32 cellular contexts compared by ENCODE assay signal in the genomic region with DNA sequence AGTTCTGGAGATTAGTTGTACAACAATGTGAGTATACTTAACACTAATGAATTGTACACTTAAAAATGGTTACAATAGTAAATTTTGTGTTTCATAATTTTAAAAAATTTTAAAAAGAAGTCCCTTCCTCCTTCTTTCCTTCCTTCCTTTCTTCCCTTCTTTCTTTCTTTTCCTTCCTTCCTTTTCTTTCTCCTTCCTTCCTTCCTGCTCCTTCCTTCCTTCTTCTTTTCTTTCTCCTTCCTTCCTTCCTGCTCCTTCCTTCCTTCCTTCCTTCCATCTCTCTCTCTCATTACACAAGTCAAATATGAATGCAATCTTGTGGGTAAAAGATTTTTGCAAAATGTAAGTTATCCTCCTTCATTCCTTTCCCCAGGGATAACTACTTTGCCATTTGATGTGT.
"Had no signal": no experiment of that assay in that cellular context is flagged by ENCODE, and none has a peak within 500 bp of the region (broad histone marks: within the 10 kb centered on the region; RNA-seq: fewer than 3 reads in every experiment).

No MANE protein-coding gene starts in this region.

- ATAC-seq: activated naive CD4-positive, alpha-beta T cell treated with anti-CD3 and anti-CD28 coated beads, Interleukin-2, amount 50 U/mL, for 72 hours; activated naive CD8-positive, alpha-beta T cell treated with anti-CD3 and anti-CD28 coated beads, Interleukin-2, amount 50 U/mL, for 24 hours; activated T-cell treated with anti-CD3 and anti-CD28 coated beads, Interleukin-2, amount 50 U/mL, for 4 hours; activated T-cell treated with anti-CD3 and anti-CD28 coated beads, Interleukin-2, amount 50 U/mL, for 72 hours; activated T-helper 17 cell treated with anti-CD3 and anti-CD28 coated beads, Interleukin-2, amount 50 U/mL, for 72 hours; body of pancreas had no signal

- H3K4me1 ChIP-seq: adrenal gland, ascending aorta, body of pancreas, breast epithelium had no signal

- H3K9me3 ChIP-seq: adrenal gland, ascending aorta, body of pancreas, breast epithelium had no signal

- FAIRE-seq: astrocyte, bronchial epithelial cell had no signal

- H3K27me3 ChIP-seq: adrenal gland, ascending aorta, body of pancreas, brain microvascular endothelial cell, breast epithelium, cardiac muscle cell had no signal

- H3K36me3 ChIP-seq: adrenal gland, ascending aorta, brain microvascular endothelial cell, breast epithelium, cardiac muscle cell had no signal

- DNase-seq: activated effector memory CD4-positive, alpha-beta T cell treated with anti-CD3 and anti-CD28 coated beads, Interleukin-2, amount 50 U/mL, for 16 hours; activated effector memory CD4-positive, alpha-beta T cell treated with Interleukin-2 at 50 U/mL for 16 hours; activated gamma-delta T cell; activated gamma-delta T cell treated with Interleukin-2 at 50 U/mL for 16 hours; activated naive CD4-positive, alpha-beta T cell; activated naive CD4-positive, alpha-beta T cell treated with anti-CD3 and anti-CD28 coated beads for 36 hours; activated naive CD4-positive, alpha-beta T cell treated with anti-CD3 and anti-CD28 coated beads, Interleukin-2, amount 10 ng/mL, durations not matched to agents 7 days and 5 days; activated naive CD4-positive, alpha-beta T cell treated with anti-CD3 and anti-CD28 coated beads, Interleukin-2, amount 50 U/mL, for 16 hours; activated naive CD4-positive, alpha-beta T cell treated with Interleukin-2 at 50 U/mL for 16 hours; activated naive CD8-positive, alpha-beta T cell treated with anti-CD3 and anti-CD28 coated beads for 36 hours; activated naive CD8-positive, alpha-beta T cell treated with anti-CD3 and anti-CD28 coated beads, Interleukin-2, amount 10 ng/mL, durations not matched to agents 7 days and 5 days; activated naive CD8-positive, alpha-beta T cell treated with anti-CD3 and anti-CD28 coated beads, Interleukin-2, amount 50 U/mL, for 24 hours; activated T-cell treated with anti-CD3 and anti-CD28 coated beads, Interleukin-2, amount 50 U/mL, for 4 hours; activated T-cell treated with anti-CD3 and anti-CD28 coated beads, Interleukin-2, amount 50 U/mL, for 48 hours; activated T-cell treated with anti-CD3 and anti-CD28 coated beads, Interleukin-2, amount 50 U/mL, for 72 hours; adrenal gland; amniotic stem cell; amygdala; anterior cingulate cortex; aorta; body of pancreas; brain microvascular endothelial cell; caudate nucleus; central memory CD4-positive, alpha-beta T cell; cerebellar nuclear complex had no signal

- H3K27ac ChIP-seq: adrenal gland, ascending aorta, body of pancreas, brain microvascular endothelial cell, breast epithelium, cardiac muscle cell had no signal

- H3K4me3 ChIP-seq: adrenal gland, ascending aorta, body of pancreas, breast epithelium, cardiac muscle cell had no signal
